In genomic region chr6:154258064-154258757, GRCh38 we compare ENCODE assay signal across 11 cellular contexts.
DNase-seq lines count a peak whose midpoint lies in the region; ATAC-seq and TF ChIP-seq lines count a peak whose summit lies in the region.
"Had no signal": no experiment of that assay in that cellular context is flagged by ENCODE, and none has a peak within 500 bp of the region (broad histone marks: within the 10 kb centered on the region; RNA-seq: fewer than 3 reads in every experiment).

No MANE protein-coding gene starts in this region.

- peak overlapping the region; percentile 15 for H3K27ac Mint-ChIP-seq in activated naive CD4-positive, alpha-beta T cell treated with anti-CD3 and anti-CD28 coated beads, Interleukin-2, amount 50 U/mL, for 24 hours
- peak overlapping the region; percentile 83 for H3K27ac Mint-ChIP-seq in stimulated activated naive B cell treated with anti-CD40 and anti-IgM and Interleukin-4, amounts not matched to agents 10 μg/mL and 1 μg/mL and 100 μg/mL, for 72 hours

- H3K27ac ChIP-seq in gastrocnemius medialis, result no peak overlapping the region
- H3K27ac ChIP-seq: breast epithelium had no signal

- TF ChIP-seq POLR2A in gastrocnemius medialis (IDR thresholded peaks at IDR 0.05), result no peak

- peaks cover 16% of the 10 kb centered on the region for H3K36me3 Mint-ChIP-seq in activated naive CD4-positive, alpha-beta T cell treated with anti-CD3 and anti-CD28 coated beads, Interleukin-2, amount 50 U/mL, for 24 hours
- H3K36me3 Mint-ChIP-seq in stimulated activated naive B cell treated with anti-CD40 and anti-IgM and Interleukin-4, amounts not matched to agents 10 μg/mL and 1 μg/mL and 100 μg/mL, for 72 hours, result peaks cover 10 to 16% of the 10 kb centered on the region in 2 donors

- no peak for TF ChIP-seq CTCF in gastrocnemius medialis (IDR thresholded peaks at IDR 0.05 in 4 of 5, conservative IDR thresholded peaks at IDR 0.05 in 1 of 5)

- no peaks in the 10 kb centered on the region for H3K4me1 ChIP-seq in gastrocnemius medialis
- H3K4me1 ChIP-seq: breast epithelium had no signal

- intact Hi-C loops in gastrocnemius medialis (cut with DNase I; ENCODE audit: low total_unique reads), result no loop called here

- H3K27me3 ChIP-seq in gastrocnemius medialis, result no peaks in the 10 kb centered on the region
- H3K27me3 ChIP-seq: breast epithelium had no signal

- peaks cover 37% of the 10 kb centered on the region for H3K4me1 Mint-ChIP-seq in activated naive CD4-positive, alpha-beta T cell treated with anti-CD3 and anti-CD28 coated beads, Interleukin-2, amount 50 U/mL, for 24 hours
- H3K4me1 Mint-ChIP-seq in stimulated activated naive B cell treated with anti-CD40 and anti-IgM and Interleukin-4, amounts not matched to agents 10 μg/mL and 1 μg/mL and 100 μg/mL, for 72 hours, result peaks cover 17 to 45% of the 10 kb centered on the region in 2 donors

- H3K4me3 Mint-ChIP-seq in activated naive CD4-positive, alpha-beta T cell treated with anti-CD3 and anti-CD28 coated beads, Interleukin-2, amount 50 U/mL, for 24 hours, result no peak overlapping the region
- H3K4me3 Mint-ChIP-seq in stimulated activated naive B cell treated with anti-CD40 and anti-IgM and Interleukin-4, amounts not matched to agents 10 μg/mL and 1 μg/mL and 100 μg/mL, for 72 hours, result peak overlapping the region; percentile 46 to 52

- in situ Hi-C loops in gastrocnemius medialis (cut with MboI; ENCODE audit: low sequenced_read_pairs in 4 of 4), result no loop called here

- no peak for DNase-seq in activated naive CD4-positive, alpha-beta T cell treated with anti-CD3 and anti-CD28 coated beads, Interleukin-2, amount 50 U/mL, for 16 hours
- DNase-seq in NOMO-1 (lab: John Stamatoyannopoulos, UW; ENCODE audit: unreplicated experiment in 2 of 2), result peak; percentile 32 to 84
- no peak for DNase-seq in stimulated activated naive B cell treated with anti-CD40 and anti-IgM and Interleukin-4, amounts not matched to agents 10 μg/mL and 1 μg/mL and 100 μg/mL, for 72 hours
- no peak for DNase-seq in gastrocnemius medialis
- no peak for DNase-seq in stimulated activated CD4-positive, alpha-beta T cell treated with anti-CD3 and anti-CD28 coated beads, Interleukin-1b, Interleukin-23, amount 100 ng/mL, for 48 hours
- DNase-seq in NCI-H1092 treated with DMSO at 0.1 percent for 48 hours (lab: John Stamatoyannopoulos, UW), result no peak
- DNase-seq: stimulated activated CD4-positive, alpha-beta T cell treated with anti-CD3 and anti-CD28 coated beads, Interleukin-2, amount 100 ng/mL, for 48 hours; T-helper 1 cell had no signal

- no peaks in the 10 kb centered on the region for H3K36me3 ChIP-seq in gastrocnemius medialis
- H3K36me3 ChIP-seq: breast epithelium had no signal

- no peaks in the 10 kb centered on the region for H3K27me3 Mint-ChIP-seq in activated naive CD4-positive, alpha-beta T cell treated with anti-CD3 and anti-CD28 coated beads, Interleukin-2, amount 50 U/mL, for 24 hours
- peaks cover 0 to under 1% of the 10 kb centered on the region in 2 donors for H3K27me3 Mint-ChIP-seq in stimulated activated naive B cell treated with anti-CD40 and anti-IgM and Interleukin-4, amounts not matched to agents 10 μg/mL and 1 μg/mL and 100 μg/mL, for 72 hours

- H3K9me3 ChIP-seq in gastrocnemius medialis, result no peaks in the 10 kb centered on the region

- H3K9me3 Mint-ChIP-seq in activated naive CD4-positive, alpha-beta T cell treated with anti-CD3 and anti-CD28 coated beads, Interleukin-2, amount 50 U/mL, for 24 hours, result peaks cover 11% of the 10 kb centered on the region
- H3K9me3 Mint-ChIP-seq in stimulated activated naive B cell treated with anti-CD40 and anti-IgM and Interleukin-4, amounts not matched to agents 10 μg/mL and 1 μg/mL and 100 μg/mL, for 72 hours, result peaks cover 16 to 22% of the 10 kb centered on the region in 2 donors

- ATAC-seq in HG02852 (IDR thresholded peaks at IDR 0.05; ENCODE audit: unreplicated experiment), result peak; percentile 85
- ATAC-seq in stimulated activated naive B cell treated with anti-CD40 and anti-IgM and Interleukin-4, amounts not matched to agents 10 μg/mL and 1 μg/mL and 100 μg/mL, for 72 hours (replicated peaks), result peak; percentile 88 to 91
- no peak for ATAC-seq in gastrocnemius medialis

- no peak overlapping the region for H3K4me3 ChIP-seq in gastrocnemius medialis
- H3K4me3 ChIP-seq: breast epithelium had no signal

Comparison
In these comparisons a context has a peak if more than half of its experiments do, and no peak if none do; other contexts are left out.
1. DNase-seq: peak in NOMO-1 (2 of 2); none in activated naive CD4-positive, alpha-beta T cell treated with anti-CD3 and anti-CD28 coated beads, Interleukin-2, amount 50 U/mL, for 16 hours (single experiment), stimulated activated naive B cell treated with anti-CD40 and anti-IgM and Interleukin-4, amounts not matched to agents 10 μg/mL and 1 μg/mL and 100 μg/mL, for 72 hours (single experiment), gastrocnemius medialis (0 of 2), stimulated activated CD4-positive, alpha-beta T cell treated with anti-CD3 and anti-CD28 coated beads, Interleukin-1b, Interleukin-23, amount 100 ng/mL, for 48 hours (single experiment) and NCI-H1092 treated with DMSO at 0.1 percent for 48 hours (single experiment).
2. ATAC-seq: peak in HG02852 (single experiment) and stimulated activated naive B cell treated with anti-CD40 and anti-IgM and Interleukin-4, amounts not matched to agents 10 μg/mL and 1 μg/mL and 100 μg/mL, for 72 hours (2 of 2); none in gastrocnemius medialis (0 of 2).